20 cellular contexts compared by ENCODE assay signal in the genomic region with DNA sequence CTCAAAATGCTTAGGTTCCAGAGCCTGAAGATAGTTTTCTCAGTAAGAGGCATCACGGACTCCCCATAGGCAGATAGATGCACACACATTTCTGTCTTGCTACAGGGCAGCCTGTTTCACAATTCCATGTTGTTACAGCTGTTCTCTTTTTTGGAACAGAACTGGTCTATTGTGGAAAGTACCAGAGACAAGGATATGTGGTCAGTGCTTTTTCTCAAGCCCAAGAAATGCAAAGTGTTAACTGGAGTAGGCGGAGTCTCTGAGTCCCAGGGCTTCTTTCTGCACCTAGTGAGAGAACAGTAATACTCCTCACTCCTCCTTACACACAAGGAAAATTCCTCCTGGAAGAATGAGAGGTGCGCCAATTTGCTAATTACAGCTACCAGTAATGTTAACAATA.
DNase-seq lines count a peak whose midpoint lies in the region; ATAC-seq and TF ChIP-seq lines count a peak whose summit lies in the region.
"Had no signal": no experiment of that assay in that cellular context is flagged by ENCODE, and none has a peak within 500 bp of the region (broad histone marks: within the 10 kb centered on the region; RNA-seq: fewer than 3 reads in every experiment).

No MANE protein-coding gene starts in this region.

- no peaks in the 10 kb centered on the region for H3K27me3 Mint-ChIP-seq in activated naive CD8-positive, alpha-beta T cell treated with anti-CD3 and anti-CD28 coated beads for 36 hours
- no peaks in the 10 kb centered on the region for H3K27me3 Mint-ChIP-seq in activated T-helper 2 cell treated with anti-CD3 and anti-CD28 coated beads, Interferon-gamma antibody, Interleukin-2, Interleukin-4, amounts not matched to agents 10 μg/mL and 5 μg/mL and 100 μg/mL, durations not matched to agents 14 hours and 24 hours and 36 hours (ENCODE audit: low read depth)

- no peak overlapping the region for H3K27ac Mint-ChIP-seq in activated naive CD8-positive, alpha-beta T cell treated with anti-CD3 and anti-CD28 coated beads for 36 hours
- H3K27ac Mint-ChIP-seq in activated T-helper 2 cell treated with anti-CD3 and anti-CD28 coated beads, Interferon-gamma antibody, Interleukin-2, Interleukin-4, amounts not matched to agents 10 μg/mL and 5 μg/mL and 100 μg/mL, durations not matched to agents 14 hours and 24 hours and 36 hours = no peak overlapping the region
- H3K27ac Mint-ChIP-seq: activated CD4-positive, alpha-beta T cell treated with anti-CD3 and anti-CD28 coated beads for 36 hours; stimulated activated effector memory CD8-positive, alpha-beta T cell treated with anti-CD3 and anti-CD28 coated beads, Interleukin-12 subunit alpha, Interleukin-12 subunit beta, amount 100 ng/mL, for 72 hours had no signal

- TF ChIP-seq POLR2A in body of pancreas (IDR thresholded peaks at IDR 0.05) (no peak), stomach (IDR thresholded peaks at IDR 0.05) (no peak)

- H3K36me3 Mint-ChIP-seq in activated naive CD8-positive, alpha-beta T cell treated with anti-CD3 and anti-CD28 coated beads for 36 hours = no peaks in the 10 kb centered on the region
- H3K36me3 Mint-ChIP-seq in activated T-helper 2 cell treated with anti-CD3 and anti-CD28 coated beads, Interferon-gamma antibody, Interleukin-2, Interleukin-4, amounts not matched to agents 10 μg/mL and 5 μg/mL and 100 μg/mL, durations not matched to agents 14 hours and 24 hours and 36 hours (ENCODE audit: low read depth) = no peaks in the 10 kb centered on the region
- H3K36me3 Mint-ChIP-seq: stimulated activated effector memory CD8-positive, alpha-beta T cell treated with anti-CD3 and anti-CD28 coated beads, Interleukin-12 subunit alpha, Interleukin-12 subunit beta, amount 100 ng/mL, for 72 hours had no signal

- DNase-seq in body of pancreas = no peak
- DNase-seq in fibroblast of gingiva (ENCODE audit: low read depth) = peak; percentile 10
- no peak for DNase-seq in lower lobe of right lung
- no peak for DNase-seq in stomach
- no peak for DNase-seq in activated naive CD8-positive, alpha-beta T cell treated with anti-CD3 and anti-CD28 coated beads for 36 hours
- no peak for DNase-seq in activated T-helper 2 cell treated with anti-CD3 and anti-CD28 coated beads, Interferon-gamma antibody, Interleukin-2, Interleukin-4, amounts not matched to agents 10 μg/mL and 5 μg/mL and 100 μg/mL, durations not matched to agents 14 hours and 24 hours and 36 hours (ENCODE audit: low spot score)
- no peak for DNase-seq in mucosa of gallbladder (ENCODE audit: low spot score)
- DNase-seq: activated CD4-positive, alpha-beta T cell treated with anti-CD3 and anti-CD28 coated beads for 36 hours; activated naive CD4-positive, alpha-beta T cell treated with anti-CD3 and anti-CD28 coated beads, Interleukin-2, amount 50 U/mL, for 16 hours; activated T-cell treated with anti-CD3 and anti-CD28 coated beads for 4 hours; Caco-2; HCEC 1CT; MG63; NCI-H1930; NCI-H510A; T1000 had no signal

- H3K4me3 ChIP-seq in body of pancreas (no peak overlapping the region), lower lobe of right lung (peak overlapping the region; percentile 29), stomach (no peak overlapping the region)
- H3K4me3 ChIP-seq: GM12878, MG63 had no signal

- no peaks in the 10 kb centered on the region for H3K4me1 Mint-ChIP-seq in activated naive CD8-positive, alpha-beta T cell treated with anti-CD3 and anti-CD28 coated beads for 36 hours
- no peaks in the 10 kb centered on the region for H3K4me1 Mint-ChIP-seq in activated T-helper 2 cell treated with anti-CD3 and anti-CD28 coated beads, Interferon-gamma antibody, Interleukin-2, Interleukin-4, amounts not matched to agents 10 μg/mL and 5 μg/mL and 100 μg/mL, durations not matched to agents 14 hours and 24 hours and 36 hours (ENCODE audit: low read depth)
- H3K4me1 Mint-ChIP-seq: activated CD4-positive, alpha-beta T cell treated with anti-CD3 and anti-CD28 coated beads for 36 hours; stimulated activated effector memory CD8-positive, alpha-beta T cell treated with anti-CD3 and anti-CD28 coated beads, Interleukin-12 subunit alpha, Interleukin-12 subunit beta, amount 100 ng/mL, for 72 hours had no signal

- intact Hi-C loops in body of pancreas (cut with DNase I) = no loop called here
- intact Hi-C loops in lower lobe of right lung (cut with DNase I) = no loop called here
- intact Hi-C loops in stomach (cut with DNase I; ENCODE audit: low total_unique reads) = no loop called here
- intact Hi-C loops in activated T-helper 2 cell treated with anti-CD3 and anti-CD28 coated beads, Interferon-gamma antibody, Interleukin-2, Interleukin-4, amounts not matched to agents 10 μg/mL and 5 μg/mL and 100 μg/mL, durations not matched to agents 14 hours and 24 hours and 36 hours (cut with micrococcal nuclease) = no loop called here

- no peak for TF ChIP-seq EP300 in stomach (IDR thresholded peaks at IDR 0.05)

- H3K9me3 ChIP-seq in body of pancreas (no peaks in the 10 kb centered on the region), lower lobe of right lung (no peaks in the 10 kb centered on the region), stomach (no peaks in the 10 kb centered on the region)
- H3K9me3 ChIP-seq: Caco-2, MG63 had no signal

- ATAC-seq in body of pancreas (peak; percentile 50), lower lobe of right lung (peak; percentile 52), HG02798 (IDR thresholded peaks at IDR 0.05; ENCODE audit: poor library complexity, unreplicated experiment) (no peak)
- ATAC-seq: activated CD4-positive, alpha-beta T cell treated with anti-CD3 and anti-CD28 coated beads for 36 hours; GM12878; stimulated activated effector memory CD8-positive, alpha-beta T cell treated with anti-CD3 and anti-CD28 coated beads, Interleukin-12 subunit alpha, Interleukin-12 subunit beta, amount 100 ng/mL, for 72 hours had no signal

- H3K36me3 ChIP-seq in body of pancreas (replicated peaks in 1 of 2; ENCODE audit: insufficient read depth in 1 of 2, low read depth in 2 of 2) (no peaks in the 10 kb centered on the region), lower lobe of right lung (no peaks in the 10 kb centered on the region), stomach (no peaks in the 10 kb centered on the region)
- H3K36me3 ChIP-seq: MG63 had no signal

- no peaks in the 10 kb centered on the region for H3K9me3 Mint-ChIP-seq in activated naive CD8-positive, alpha-beta T cell treated with anti-CD3 and anti-CD28 coated beads for 36 hours
- no peaks in the 10 kb centered on the region for H3K9me3 Mint-ChIP-seq in activated T-helper 2 cell treated with anti-CD3 and anti-CD28 coated beads, Interferon-gamma antibody, Interleukin-2, Interleukin-4, amounts not matched to agents 10 μg/mL and 5 μg/mL and 100 μg/mL, durations not matched to agents 14 hours and 24 hours and 36 hours

- no peak overlapping the region for H3K4me3 Mint-ChIP-seq in activated naive CD8-positive, alpha-beta T cell treated with anti-CD3 and anti-CD28 coated beads for 36 hours
- no peak overlapping the region for H3K4me3 Mint-ChIP-seq in activated T-helper 2 cell treated with anti-CD3 and anti-CD28 coated beads, Interferon-gamma antibody, Interleukin-2, Interleukin-4, amounts not matched to agents 10 μg/mL and 5 μg/mL and 100 μg/mL, durations not matched to agents 14 hours and 24 hours and 36 hours (ENCODE audit: low read depth)
- H3K4me3 Mint-ChIP-seq: activated CD4-positive, alpha-beta T cell treated with anti-CD3 and anti-CD28 coated beads for 36 hours; stimulated activated effector memory CD8-positive, alpha-beta T cell treated with anti-CD3 and anti-CD28 coated beads, Interleukin-12 subunit alpha, Interleukin-12 subunit beta, amount 100 ng/mL, for 72 hours had no signal

- H3K27me3 ChIP-seq in body of pancreas = no peaks in the 10 kb centered on the region
- H3K27me3 ChIP-seq in lower lobe of right lung (ENCODE audit: low read depth) = no peaks in the 10 kb centered on the region
- no peaks in the 10 kb centered on the region for H3K27me3 ChIP-seq in stomach
- H3K27me3 ChIP-seq: MG63 had no signal

- H3K4me1 ChIP-seq in body of pancreas = no peaks in the 10 kb centered on the region
- H3K4me1 ChIP-seq in lower lobe of right lung = peaks cover 9% of the 10 kb centered on the region
- H3K4me1 ChIP-seq in stomach = no peaks in the 10 kb centered on the region
- H3K4me1 ChIP-seq: Caco-2 had no signal

- TF ChIP-seq CTCF in body of pancreas (IDR thresholded peaks at IDR 0.05) = no peak
- no peak for TF ChIP-seq CTCF in lower lobe of right lung (IDR thresholded peaks at IDR 0.05)
- TF ChIP-seq CTCF in stomach (IDR thresholded peaks at IDR 0.05) = no peak

- WGBS in body of pancreas, 2 donors = 68 to 87% methylated on average over 3 of the region's 3 CpGs
- 68 to 86% (median 76%) methylated on average over 3 of the region's 3 CpGs for WGBS in stomach, 5 donors

- H3K27ac ChIP-seq in body of pancreas (no peak overlapping the region), lower lobe of right lung (peak overlapping the region; percentile 64), stomach (peak overlapping the region in 3 of 5 donors; percentile 30 to 65 (median 32))
- H3K27ac ChIP-seq: epithelial cell of prostate had no signal

Comparison
In these comparisons a context has a peak if more than half of its experiments do, and no peak if none do; other contexts are left out.
1. H3K27ac ChIP-seq: peak in lower lobe of right lung (single experiment) and stomach (3 of 5); none in body of pancreas (0 of 4).